ENCODE assay signal across 9 cellular contexts in the genomic region with DNA sequence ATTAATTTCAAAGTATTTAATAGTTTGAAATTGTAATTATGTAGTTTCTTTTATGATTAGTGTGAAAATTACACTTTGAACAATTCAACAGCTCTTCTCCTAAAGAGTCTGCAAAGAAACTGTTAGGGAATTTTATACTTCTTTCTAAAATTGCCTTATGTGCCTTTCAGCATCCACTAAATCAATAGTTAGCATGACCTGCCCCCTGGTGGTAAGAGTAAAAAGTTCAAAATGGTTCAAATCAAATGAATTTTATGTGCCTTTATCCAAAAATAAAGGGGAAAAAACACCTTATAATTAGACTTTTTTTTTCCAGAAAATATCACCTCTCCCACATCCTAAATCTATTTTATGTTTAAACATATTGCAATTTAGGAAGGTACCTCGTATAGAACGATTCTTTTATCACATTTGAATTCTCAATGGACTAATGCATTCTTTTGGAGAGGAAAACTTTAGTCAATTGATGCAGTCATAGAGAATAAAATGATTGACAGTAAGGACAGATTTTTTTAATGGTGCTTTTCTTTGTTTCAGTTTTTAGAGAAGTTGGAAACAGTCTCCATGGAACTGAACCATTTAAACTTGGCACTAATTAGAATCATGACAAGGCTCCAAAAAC.
DNase-seq lines count a peak whose midpoint lies in the region; ATAC-seq, FAIRE-seq and TF ChIP-seq lines count a peak whose summit lies in the region.
"Had no signal": no experiment of that assay in that cellular context is flagged by ENCODE, and none has a peak within 500 bp of the region (broad histone marks: within the 10 kb centered on the region; RNA-seq: fewer than 3 reads in every experiment).

No MANE protein-coding gene starts in this region.

- no peak for TF ChIP-seq POLR2A in spleen (IDR thresholded peaks at IDR 0.05)

- ATAC-seq in left cardiac atrium (no peak), HG03521 (IDR thresholded peaks at IDR 0.05; ENCODE audit: unreplicated experiment) (no peak)

- 18 to 26% (median 24%) methylated on average over 2 of the region's 2 CpGs for WGBS in spleen, 5 donors

- no peak overlapping the region for H3K27ac ChIP-seq in right atrium auricular region
- peak overlapping the region in 1 of 8 donors; percentile 17 for H3K27ac ChIP-seq in spleen
- H3K27ac ChIP-seq: epithelial cell of prostate had no signal

- no peaks in the 10 kb centered on the region for H3K4me1 ChIP-seq in right atrium auricular region
- H3K4me1 ChIP-seq in spleen, result no peaks in the 10 kb centered on the region

- no peaks in the 10 kb centered on the region for H3K27me3 ChIP-seq in right atrium auricular region
- no peaks in the 10 kb centered on the region for H3K27me3 ChIP-seq in spleen (replicated peaks in 1 of 7)
- H3K27me3 ChIP-seq in H7 (ENCODE audit: control insufficient read depth, insufficient read depth, low read length), result no peaks in the 10 kb centered on the region

- DNase-seq in right atrium auricular region (ENCODE audit: low spot score) (no peak), left cardiac atrium (no peak), LNCaP clone FGC (ENCODE audit: low read depth) (no peak), glomerular endothelial cell (ENCODE audit: extremely low read depth, low read depth, low spot score) (peak; percentile 31), spleen (no peak), H7 (no peak)

- H3K4me3 ChIP-seq in right atrium auricular region, result no peak overlapping the region
- no peak overlapping the region for H3K4me3 ChIP-seq in LNCaP clone FGC (ENCODE audit: low read depth, low read length)
- H3K4me3 ChIP-seq in spleen, result no peak overlapping the region
- no peak overlapping the region for H3K4me3 ChIP-seq in H7 (ENCODE audit: insufficient read depth, low read depth, low read length)

- FAIRE-seq in TTC549 (lab: Jason Lieb, UNC), result peak; percentile 88

- H3K36me3 ChIP-seq in right atrium auricular region (no peaks in the 10 kb centered on the region), spleen (no peaks in the 10 kb centered on the region), H7 (replicated peaks; ENCODE audit: control insufficient read depth, insufficient read depth, low read length) (no peaks in the 10 kb centered on the region)

- H3K9me3 ChIP-seq in right atrium auricular region, result no peaks in the 10 kb centered on the region
- no peaks in the 10 kb centered on the region for H3K9me3 ChIP-seq in spleen

- intact Hi-C loops in left cardiac atrium (cut with DNase I), result loop anchor here (1.0 to 10.0 kb wide), 3 partner anchors 406 to 1088 kb away; no protein-coding TSS in a partner anchor
- intact Hi-C loops in spleen (cut with DNase I; ENCODE audit: low total_unique reads), result no loop called here

- TF ChIP-seq CTCF in right atrium auricular region (IDR thresholded peaks at IDR 0.05), result peak; percentile 43 to 81
- peak; percentile 74 for TF ChIP-seq CTCF in LNCaP clone FGC (IDR thresholded peaks at IDR 0.05; ENCODE audit: control insufficient read depth, extremely low read depth, insufficient read depth)
- peak in 10 of 11 experiments; percentile 6 to 66 (median 58) for TF ChIP-seq CTCF in spleen (IDR thresholded peaks at IDR 0.05 in 8 of 11, conservative IDR thresholded peaks at IDR 0.05 in 3 of 11)
